32 cellular contexts compared by ENCODE assay signal in genomic region chr1:91217911-91218310, GRCh38.
"Had no signal": no experiment of that assay in that cellular context is flagged by ENCODE, and none has a peak within 500 bp of the region (broad histone marks: within the 10 kb centered on the region; RNA-seq: fewer than 3 reads in every experiment).

No MANE protein-coding gene starts in this region.

- H3K4me3 Mint-ChIP-seq: activated B cell treated with CpG ODN at 0.5 μM for 24 hours; activated CD4-positive, alpha-beta memory T cell treated with anti-CD3 and anti-CD28 coated beads, Interleukin-2, amount 10 ng/mL, durations not matched to agents 7 days and 5 days; activated CD8-positive, alpha-beta memory T cell treated with anti-CD3 and anti-CD28 coated beads, Interleukin-2, amount 10 ng/mL, durations not matched to agents 7 days and 5 days; activated naive CD4-positive, alpha-beta T cell treated with anti-CD3 and anti-CD28 coated beads, Interleukin-2, amount 10 ng/mL, durations not matched to agents 7 days and 5 days; activated naive CD8-positive, alpha-beta T cell; activated naive CD8-positive, alpha-beta T cell treated with anti-CD3 and anti-CD28 coated beads, Interleukin-2, amount 50 U/mL, for 24 hours; brain; T-helper 1 cell treated with Interleukin-12 subunit alpha and Interleukin-12 subunit beta and Interleukin-4 antibody, amounts not matched to agents 30 μg/mL and 1 μg/mL, for 36 hours; T-helper 2 cell treated with Interferon-gamma antibody and Interleukin-4, amounts not matched to agents 5 μg/mL and 100 μg/mL, for 36 hours had no signal

- H3K36me3 Mint-ChIP-seq: activated CD8-positive, alpha-beta memory T cell treated with anti-CD3 and anti-CD28 coated beads, Interleukin-2, amount 10 ng/mL, durations not matched to agents 7 days and 5 days; activated naive CD4-positive, alpha-beta T cell treated with anti-CD3 and anti-CD28 coated beads, Interleukin-2, amount 10 ng/mL, durations not matched to agents 7 days and 5 days; activated naive CD8-positive, alpha-beta T cell; brain had no signal

- H3K27me3 Mint-ChIP-seq: activated B cell treated with CpG ODN at 0.5 μM for 24 hours; activated CD4-positive, alpha-beta memory T cell treated with anti-CD3 and anti-CD28 coated beads, Interleukin-2, amount 10 ng/mL, durations not matched to agents 7 days and 5 days; activated CD8-positive, alpha-beta memory T cell treated with anti-CD3 and anti-CD28 coated beads, Interleukin-2, amount 10 ng/mL, durations not matched to agents 7 days and 5 days; activated naive CD8-positive, alpha-beta T cell; activated naive CD8-positive, alpha-beta T cell treated with anti-CD3 and anti-CD28 coated beads, Interleukin-2, amount 50 U/mL, for 24 hours had no signal

- H3K4me3 ChIP-seq: Peyer's patch had no signal

- DNase-seq: activated B cell treated with CpG ODN at 0.5 μM for 24 hours; activated CD4-positive, alpha-beta memory T cell treated with anti-CD3 and anti-CD28 coated beads, Interleukin-2, amount 10 ng/mL, durations not matched to agents 7 days and 5 days; activated CD4-positive, alpha-beta T cell treated with anti-CD3 and anti-CD28 coated beads for 4 hours; activated CD4-positive, alpha-beta T cell treated with anti-CD3 and anti-CD28 coated beads, Interleukin-2, amount 50 U/mL, for 1 hour; activated CD4-positive, CD25-positive, alpha-beta regulatory T cell treated with anti-CD3 and anti-CD28 coated beads, Interleukin-2, amount 50 U/mL, for 72 hours; activated CD8-positive, alpha-beta memory T cell treated with anti-CD3 and anti-CD28 coated beads for 24 hours; activated CD8-positive, alpha-beta memory T cell treated with anti-CD3 and anti-CD28 coated beads, Interleukin-2, amount 10 ng/mL, durations not matched to agents 7 days and 5 days; activated CD8-positive, alpha-beta memory T cell treated with anti-CD3 and anti-CD28 coated beads, Interleukin-2, amount 50 U/mL, for 48 hours; activated effector memory CD4-positive, alpha-beta T cell treated with Interleukin-2 at 50 U/mL for 16 hours; activated naive CD4-positive, alpha-beta T cell treated with anti-CD3 and anti-CD28 coated beads, Interleukin-2, amount 10 ng/mL, durations not matched to agents 7 days and 5 days; activated naive CD8-positive, alpha-beta T cell treated with anti-CD3 and anti-CD28 coated beads, Interleukin-2, amount 50 U/mL, for 24 hours; activated T-cell treated with anti-CD3 and anti-CD28 coated beads, Interleukin-2, amount 50 U/mL, for 48 hours; anterior cingulate cortex; central memory CD4-positive, alpha-beta T cell; NCI-H1105; NCI-H1417 treated with DMSO at 0.1 percent for 48 hours; NCI-H187 treated with DMSO at 0.1 percent for 48 hours; NCI-H2081; NCI-H2171 treated with DMSO at 0.1 percent for 48 hours; NCI-H226; NCI-H446 treated with DMSO at 0.1 percent for 48 hours; NCI-H524; NCI-H69; NCI-H82; Peyer's patch; SIG-M5 had no signal

- H3K27ac ChIP-seq: Peyer's patch, RWPE1 had no signal

- H3K4me1 ChIP-seq: Peyer's patch had no signal

- H3K36me3 ChIP-seq: Peyer's patch had no signal

- H3K27ac Mint-ChIP-seq: activated B cell treated with CpG ODN at 0.5 μM for 24 hours; activated CD4-positive, alpha-beta memory T cell treated with anti-CD3 and anti-CD28 coated beads, Interleukin-2, amount 10 ng/mL, durations not matched to agents 7 days and 5 days; activated CD8-positive, alpha-beta memory T cell treated with anti-CD3 and anti-CD28 coated beads, Interleukin-2, amount 10 ng/mL, durations not matched to agents 7 days and 5 days; activated naive CD4-positive, alpha-beta T cell treated with anti-CD3 and anti-CD28 coated beads, Interleukin-2, amount 10 ng/mL, durations not matched to agents 7 days and 5 days; activated naive CD8-positive, alpha-beta T cell; activated naive CD8-positive, alpha-beta T cell treated with anti-CD3 and anti-CD28 coated beads, Interleukin-2, amount 50 U/mL, for 24 hours; brain; T-helper 1 cell treated with Interleukin-12 subunit alpha and Interleukin-12 subunit beta and Interleukin-4 antibody, amounts not matched to agents 30 μg/mL and 1 μg/mL, for 36 hours; T-helper 2 cell treated with Interferon-gamma antibody and Interleukin-4, amounts not matched to agents 5 μg/mL and 100 μg/mL, for 36 hours had no signal

- ATAC-seq: activated CD8-positive, alpha-beta memory T cell treated with anti-CD3 and anti-CD28 coated beads, Interleukin-2, amount 10 ng/mL, durations not matched to agents 7 days and 5 days; activated naive CD8-positive, alpha-beta T cell treated with anti-CD3 and anti-CD28 coated beads, Interleukin-2, amount 50 U/mL, for 24 hours; Right ventricle myocardium inferior had no signal

- H3K27me3 ChIP-seq: Peyer's patch had no signal

- H3K4me1 Mint-ChIP-seq: activated B cell treated with CpG ODN at 0.5 μM for 24 hours; activated CD4-positive, alpha-beta memory T cell treated with anti-CD3 and anti-CD28 coated beads, Interleukin-2, amount 10 ng/mL, durations not matched to agents 7 days and 5 days; activated CD8-positive, alpha-beta memory T cell treated with anti-CD3 and anti-CD28 coated beads, Interleukin-2, amount 10 ng/mL, durations not matched to agents 7 days and 5 days; activated naive CD4-positive, alpha-beta T cell treated with anti-CD3 and anti-CD28 coated beads, Interleukin-2, amount 10 ng/mL, durations not matched to agents 7 days and 5 days; activated naive CD8-positive, alpha-beta T cell treated with anti-CD3 and anti-CD28 coated beads, Interleukin-2, amount 50 U/mL, for 24 hours; brain had no signal

- H3K9me3 Mint-ChIP-seq: T-helper 2 cell treated with Interferon-gamma antibody and Interleukin-4, amounts not matched to agents 5 μg/mL and 100 μg/mL, for 36 hours had no signal
